ENCODE assay signal across 8 cellular contexts in the genomic region with DNA sequence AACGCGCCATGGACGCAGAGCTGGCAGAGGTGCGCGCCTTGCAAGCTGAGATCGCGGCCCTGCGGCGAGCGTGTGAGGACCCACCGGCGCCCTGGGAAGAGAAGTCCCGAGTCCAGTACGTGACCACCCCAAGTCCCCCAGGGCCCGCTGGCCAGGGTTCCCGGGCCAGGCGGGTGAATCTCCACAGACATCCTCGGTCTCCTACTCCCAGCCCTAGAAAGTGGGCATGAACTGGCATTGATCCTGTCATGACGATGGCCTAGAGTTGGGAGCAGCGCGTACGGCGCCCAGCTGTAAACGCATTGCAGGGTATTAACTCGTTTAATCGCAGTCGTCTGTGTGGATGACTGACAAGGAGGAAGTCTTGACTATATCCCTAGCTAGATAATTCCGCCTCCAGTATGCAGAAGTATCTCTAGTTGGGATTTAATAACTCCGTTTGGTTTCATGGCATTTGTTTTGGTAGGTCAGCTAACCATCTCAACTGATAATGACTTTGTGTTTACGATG. TPM values are rescaled to one million over a fixed set of nuclear protein-coding genes. Genes with fewer than 3 reads are reported as not detected.
DNase-seq lines count a peak whose midpoint lies in the region; ATAC-seq and TF ChIP-seq lines count a peak whose summit lies in the region.

No MANE protein-coding gene starts in this region.

- TSS peak; percentile 44 for BruUV-seq in mammary epithelial cell (replicated peaks; lab: Mats Ljungman, UMichigan)

- peak overlapping the region; percentile 99 for H3K9ac ChIP-seq in mammary epithelial cell (ENCODE audit: insufficient read depth, low read length)

- H3K27me3 ChIP-seq in mammary epithelial cell (ENCODE audit: insufficient read depth, low read length) (no peaks in the 10 kb centered on the region), lower lobe of right lung (ENCODE audit: low read depth) (no peaks in the 10 kb centered on the region)

- ATAC-seq in Right ventricle myocardium inferior = peak; percentile 1
- no peak for ATAC-seq in left ventricle myocardium superior
- ATAC-seq in lower lobe of right lung = no peak
- ATAC-seq in GM19452 (IDR thresholded peaks at IDR 0.05; ENCODE audit: unreplicated experiment) = no peak

- H3K79me2 ChIP-seq in mammary epithelial cell (ENCODE audit: insufficient read depth, low read length) = peaks cover 52% of the 10 kb centered on the region

- peaks cover 13% of the 10 kb centered on the region for H3K36me3 ChIP-seq in mammary epithelial cell (ENCODE audit: insufficient read depth, low read length)
- peaks cover 22% of the 10 kb centered on the region for H3K36me3 ChIP-seq in lower lobe of right lung
- H3K36me3 ChIP-seq in urinary bladder (ENCODE audit: insufficient read depth) = peaks cover 2% of the 10 kb centered on the region

- CTCF ChIA-PET in mammary epithelial cell (lab: Charles Lee; ENCODE audit: low non-redundant PET) = no interaction called here

- H3K27ac ChIP-seq in mammary epithelial cell (ENCODE audit: insufficient read depth, low read depth, low read length) (peak overlapping the region; percentile 98), lower lobe of right lung (peak overlapping the region; percentile 99), urinary bladder (ENCODE audit: low read depth) (no peak overlapping the region)

- peak overlapping the region; percentile 99 for H2AFZ ChIP-seq in mammary epithelial cell (ENCODE audit: low read depth, low read length)

- no peaks in the 10 kb centered on the region for H4K20me1 ChIP-seq in mammary epithelial cell (ENCODE audit: insufficient read depth, low read length)

- no peak for TF ChIP-seq CTCF in NB4 (IDR thresholded peaks at IDR 0.05; ENCODE audit: low read depth, low read length)
- TF ChIP-seq CTCF in mammary epithelial cell (conservative IDR thresholded peaks at IDR 0.05 in 1 of 2, IDR thresholded peaks at IDR 0.05 in 1 of 2; ENCODE audit: extremely low read depth in 1 of 2, insufficient read depth in 1 of 2, low read depth in 1 of 2, low read length in 2 of 2) = no peak
- TF ChIP-seq CTCF in lower lobe of right lung (IDR thresholded peaks at IDR 0.05) = no peak

- H3K9me3 ChIP-seq in mammary epithelial cell (replicated peaks; ENCODE audit: insufficient read depth, low read length) = no peaks in the 10 kb centered on the region
- H3K9me3 ChIP-seq in lower lobe of right lung = no peaks in the 10 kb centered on the region

- intact Hi-C loops in Right ventricle myocardium inferior (cut with DNase I) = loop anchor here (1.0 to 10.0 kb wide), 3 partner anchors 33 to 439 kb away; a partner anchor contains a TSS
- intact Hi-C loops in left ventricle myocardium superior (cut with micrococcal nuclease) = no loop called here
- intact Hi-C loops in mammary epithelial cell (cut with micrococcal nuclease) = loop anchor here (1.0 to 5.0 kb wide), 5 partner anchors 180 to 381 kb away; a partner anchor contains a TSS
- intact Hi-C loops in lower lobe of right lung (cut with DNase I) = no loop called here

- WGBS in mammary epithelial cell (ENCODE audit: low coverage, missing lambda C conversion rate) = 5% methylated on average over 14 of the region's 30 CpGs
- 1% methylated on average over 30 of the region's 30 CpGs for WGBS in urinary bladder

- dilution Hi-C loops in mammary epithelial cell (cut with HindIII; ENCODE audit: low sequenced_read_pairs) = no loop called here

- in situ Hi-C loops in mammary epithelial cell (cut with MboI; ENCODE audit: low sequenced_read_pairs in 2 of 2) = loop anchor here (10.0 to 25.0 kb wide), 3 partner anchors 111 to 461 kb away; no protein-coding TSS in a partner anchor

- H3K4me2 ChIP-seq in mammary epithelial cell (ENCODE audit: insufficient read depth, low read depth, low read length) = peak overlapping the region; percentile 93

- DNase-seq in Right ventricle myocardium inferior (ENCODE audit: missing footprints) = no peak
- DNase-seq in left ventricle myocardium superior = no peak
- peak; percentile 74 for DNase-seq in NB4 (ENCODE audit: low read depth)
- DNase-seq in mammary epithelial cell = no peak
- no peak for DNase-seq in lower lobe of right lung
- no peak for DNase-seq in NCI-H1048 (lab: John Stamatoyannopoulos, UW)

- H3K4me1 ChIP-seq in mammary epithelial cell (ENCODE audit: insufficient read depth, low read length) (peaks cover 27% of the 10 kb centered on the region), lower lobe of right lung (peaks cover 25% of the 10 kb centered on the region), urinary bladder (ENCODE audit: insufficient read depth) (no peaks in the 10 kb centered on the region)

- TF ChIP-seq POLR2A in NB4 (IDR thresholded peaks at IDR 0.05; ENCODE audit: extremely low read depth, insufficient read length) = no peak

- H3K4me3 ChIP-seq in NB4 (ENCODE audit: low read depth, low read length) (peak overlapping the region; percentile 90), mammary epithelial cell (replicated peaks in 1 of 3; ENCODE audit: insufficient read depth in 1 of 3, low read depth in 2 of 3, low read length in 3 of 3) (peak overlapping the region; percentile 80 to 99 (median 93)), lower lobe of right lung (peak overlapping the region; percentile 84), urinary bladder (ENCODE audit: low read depth, low read length) (peak overlapping the region; percentile 83)

RNA-seq across cellular contexts. Expression of a gene that starts 0.3 kb away (rescaled TPM):
- total RNA-seq in Right ventricle myocardium inferior (3.3 TPM), left ventricle myocardium superior (4.3 TPM), mammary epithelial cell (1 to 10 TPM; 3.0 to 7.5 TPM), lower lobe of right lung (4.3 TPM), urinary bladder (20.9 TPM)
- polyA plus RNA-seq in mammary epithelial cell (4.4 TPM), urinary bladder (2.7 TPM)
- polyA minus RNA-seq in mammary epithelial cell = 2.6 TPM

RNA-seq across cellular contexts. Expression of a gene that starts 0.9 kb away (rescaled TPM):
- total RNA-seq in Right ventricle myocardium inferior (14.2 TPM), left ventricle myocardium superior (13.1 TPM), mammary epithelial cell (10 to 100 TPM; 21.8 to 42.4 TPM), lower lobe of right lung (38.5 TPM), urinary bladder (46.3 TPM)
- polyA plus RNA-seq in mammary epithelial cell (13.7 TPM), urinary bladder (17.2 TPM)
- polyA minus RNA-seq in mammary epithelial cell = 14.5 TPM

RNA-seq across cellular contexts. Expression of a gene that starts 32.5 kb away (rescaled TPM):
- 54.7 TPM for total RNA-seq in Right ventricle myocardium inferior
- total RNA-seq in left ventricle myocardium superior = 55.6 TPM
- total RNA-seq in mammary epithelial cell = 100 to 1,000 TPM; 240 to 401 TPM
- 67.3 TPM for polyA plus RNA-seq in mammary epithelial cell
- polyA minus RNA-seq in mammary epithelial cell = 401 TPM
- total RNA-seq in lower lobe of right lung = 74.2 TPM
- total RNA-seq in urinary bladder = 182 TPM
- 33.3 TPM for polyA plus RNA-seq in urinary bladder

Comparison
In these comparisons a context has a peak if more than half of its experiments do, and no peak if none do; other contexts are left out.
1. intact Hi-C loops: an anchor here in Right ventricle myocardium inferior (1.0 to 10.0 kb wide) and mammary epithelial cell (1.0 to 5.0 kb wide); none called in left ventricle myocardium superior and lower lobe of right lung.